Comparison of ENCODE assay signal across 22 cellular contexts in the genomic region with DNA sequence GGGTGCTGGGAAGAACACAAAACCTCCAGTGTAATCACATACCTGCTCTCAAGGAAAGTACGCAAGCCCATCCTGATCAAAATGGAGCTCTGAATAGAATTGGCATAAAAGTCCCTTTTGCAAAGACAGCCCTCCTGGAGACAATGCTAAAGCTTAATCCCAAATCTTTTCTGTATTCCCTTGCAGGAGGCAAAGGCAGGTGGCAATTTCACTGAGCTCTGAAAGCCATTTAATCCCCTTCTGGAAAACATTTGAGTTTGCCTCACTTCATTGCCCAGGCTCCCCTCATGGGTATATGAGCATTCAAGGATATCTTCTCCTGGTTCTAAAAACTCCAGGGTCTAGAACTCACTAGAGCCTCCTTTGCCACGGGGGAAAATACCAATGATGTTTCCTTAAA.
"Had no signal": no experiment of that assay in that cellular context is flagged by ENCODE, and none has a peak within 500 bp of the region (broad histone marks: within the 10 kb centered on the region; RNA-seq: fewer than 3 reads in every experiment).

No MANE protein-coding gene starts in this region.

- H3K4me2 ChIP-seq: hepatocyte had no signal

- H3K27ac Mint-ChIP-seq: dendritic cell treated with granulocyte-macrophage colony-stimulating factor and Interleukin-4, amounts not matched to agents 40 ng/mL and 50 ng/mL, for 4 days; immature natural killer cell; naive thymus-derived CD4-positive, alpha-beta T cell had no signal

- H3K36me3 ChIP-seq: colonic mucosa, esophagus muscularis mucosa, gastroesophageal sphincter, heart left ventricle, left ventricle myocardium inferior, lower lobe of right lung had no signal

- H3K79me2 ChIP-seq: hepatocyte had no signal

- H3K4me1 ChIP-seq: colonic mucosa, esophagus muscularis mucosa, foreskin keratinocyte, gastroesophageal sphincter, heart left ventricle, left ventricle myocardium inferior, lower lobe of right lung had no signal

- H2AFZ ChIP-seq: hepatocyte had no signal

- DNase-seq: colonic mucosa; cortex of kidney; effector memory CD4-positive, alpha-beta T cell; foreskin keratinocyte; heart left ventricle; hypothalamus; immature natural killer cell; islet precursor cell; kidney; kidney glomerular epithelial cell; left colon; left ventricle myocardium inferior; lower lobe of right lung; mesenchymal stem cell; midbrain; naive thymus-derived CD4-positive, alpha-beta T cell had no signal

- H3K4me3 ChIP-seq: colonic mucosa, esophagus muscularis mucosa, gastroesophageal sphincter, heart left ventricle, hepatocyte, left ventricle myocardium inferior, lower lobe of right lung had no signal

- H3K4me1 Mint-ChIP-seq: immature natural killer cell; naive thymus-derived CD4-positive, alpha-beta T cell had no signal

- H3K4me3 Mint-ChIP-seq: dendritic cell treated with granulocyte-macrophage colony-stimulating factor and Interleukin-4, amounts not matched to agents 40 ng/mL and 50 ng/mL, for 4 days; immature natural killer cell; naive thymus-derived CD4-positive, alpha-beta T cell had no signal

- FAIRE-seq: endothelial cell of umbilical vein, frontal cortex, kidney had no signal

- H3K27ac ChIP-seq: colonic mucosa, esophagus muscularis mucosa, foreskin keratinocyte, gastroesophageal sphincter, heart left ventricle, hepatocyte, left ventricle myocardium inferior, lower lobe of right lung had no signal

- H3K9me3 ChIP-seq: colonic mucosa, esophagus muscularis mucosa, heart left ventricle, lower lobe of right lung had no signal

- H3K27me3 ChIP-seq: colonic mucosa, esophagus muscularis mucosa, foreskin keratinocyte, gastroesophageal sphincter, heart left ventricle, hepatocyte had no signal

- H3K36me3 Mint-ChIP-seq: immature natural killer cell; naive thymus-derived CD4-positive, alpha-beta T cell had no signal
